In the genomic region with DNA sequence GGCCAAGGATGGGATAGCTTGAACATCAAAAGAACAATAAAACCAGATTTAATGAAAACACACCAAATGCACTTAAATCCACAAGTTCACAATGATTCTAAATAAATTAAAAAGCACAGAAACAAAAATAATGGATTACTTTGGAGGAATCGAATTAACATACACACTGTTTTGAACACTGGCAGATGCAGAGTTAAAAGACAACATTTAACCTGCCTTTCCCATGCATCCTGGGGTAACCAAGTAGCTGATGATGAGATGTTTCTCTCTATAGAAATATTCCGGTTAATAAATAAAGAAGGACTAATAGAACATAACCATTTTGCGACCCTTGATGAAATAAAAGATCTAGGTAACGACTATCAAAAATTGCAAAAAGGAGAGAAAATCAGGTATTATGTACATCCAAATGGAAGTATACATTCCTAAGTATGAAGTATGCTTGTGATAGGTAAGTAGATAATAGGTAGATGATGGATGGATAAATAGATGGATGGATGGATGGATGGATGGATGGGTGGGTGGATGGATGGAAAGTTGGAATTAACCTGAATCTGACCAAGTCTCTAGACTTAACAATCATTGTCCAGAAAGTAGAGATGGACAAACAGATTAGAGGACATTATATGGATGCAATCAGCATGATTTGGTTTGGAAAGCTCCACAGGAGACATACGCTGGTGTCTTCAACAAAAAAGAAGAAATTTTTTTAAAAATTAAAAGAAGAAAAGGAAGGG, we compare ENCODE assay signal across 3 cellular contexts. TPM values are rescaled to one million over a fixed set of nuclear protein-coding genes. Genes with fewer than 3 reads are reported as not detected.
"Had no signal": no experiment of that assay in that cellular context is flagged by ENCODE, and none has a peak within 500 bp of the region (broad histone marks: within the 10 kb centered on the region; RNA-seq: fewer than 3 reads in every experiment).

No MANE protein-coding gene starts in this region.

- DNase-seq: GDM1, GF-D8 had no signal

RNA-seq across cellular contexts. Expression of gene MYCN, which starts 57.4 kb away (rescaled TPM):
- polyA plus RNA-seq: GM12878 had no signal
